Comparison of ENCODE assay signal across 17 cellular contexts in the genomic region with DNA sequence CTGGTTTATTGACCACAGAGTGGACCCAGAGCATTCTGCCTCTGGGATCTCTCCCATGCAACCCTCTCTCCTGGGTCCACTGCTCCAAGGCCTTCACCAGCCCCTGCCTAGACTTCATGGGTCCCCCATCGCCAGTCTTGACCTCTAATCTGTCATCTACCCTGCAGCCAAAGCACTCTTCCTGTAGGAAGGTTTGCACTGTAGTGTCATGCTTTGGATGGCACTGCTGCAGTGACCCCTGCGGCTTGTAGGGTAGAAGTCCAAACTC.
"Had no signal": no experiment of that assay in that cellular context is flagged by ENCODE, and none has a peak within 500 bp of the region (broad histone marks: within the 10 kb centered on the region; RNA-seq: fewer than 3 reads in every experiment).

No MANE protein-coding gene starts in this region.

- FAIRE-seq: astrocyte had no signal

- H3K27ac ChIP-seq: colonic mucosa, epithelial cell of prostate, SJCRH30, suprapubic skin had no signal

- H3K27ac Mint-ChIP-seq: activated CD4-positive, alpha-beta T cell treated with anti-CD3 and anti-CD28 coated beads, Interleukin-2, amount 10 ng/mL, durations not matched to agents 24 days and 14 days; activated naive CD8-positive, alpha-beta T cell treated with anti-CD3 and anti-CD28 coated beads, Interleukin-2, amount 50 U/mL, for 24 hours; activated T-cell treated with anti-CD3 and anti-CD28 coated beads, Interleukin-2, amount 50 U/mL, for 72 hours; type B pancreatic cell had no signal

- H3K4me1 ChIP-seq: colonic mucosa had no signal

- DNase-seq: activated CD4-positive, alpha-beta T cell treated with anti-CD3 and anti-CD28 coated beads, Interleukin-2, amount 10 ng/mL, durations not matched to agents 24 days and 14 days; activated naive CD8-positive, alpha-beta T cell treated with anti-CD3 and anti-CD28 coated beads, Interleukin-2, amount 50 U/mL, for 24 hours; activated T-cell treated with anti-CD3 and anti-CD28 coated beads, Interleukin-2, amount 50 U/mL, for 72 hours; effector CD8-positive, alpha-beta T cell; hippocampal formation; kidney glomerular epithelial cell; right cardiac atrium; stimulated activated naive CD4-positive, alpha-beta T cell treated with Interleukin-2 at 50 U/mL for 16 hours; SW 1271; T-helper 9 cell had no signal

- H3K27me3 ChIP-seq: colonic mucosa, SJCRH30, suprapubic skin had no signal

- H3K4me2 ChIP-seq: smooth muscle cell had no signal

- ATAC-seq: activated naive CD8-positive, alpha-beta T cell treated with anti-CD3 and anti-CD28 coated beads, Interleukin-2, amount 50 U/mL, for 24 hours; activated T-cell treated with anti-CD3 and anti-CD28 coated beads, Interleukin-2, amount 50 U/mL, for 72 hours had no signal

- H3K9me3 ChIP-seq: colonic mucosa, SJCRH30, suprapubic skin had no signal

- H3K4me3 Mint-ChIP-seq: activated CD4-positive, alpha-beta T cell treated with anti-CD3 and anti-CD28 coated beads, Interleukin-2, amount 10 ng/mL, durations not matched to agents 24 days and 14 days; activated naive CD8-positive, alpha-beta T cell treated with anti-CD3 and anti-CD28 coated beads, Interleukin-2, amount 50 U/mL, for 24 hours; activated T-cell treated with anti-CD3 and anti-CD28 coated beads, Interleukin-2, amount 50 U/mL, for 72 hours; type B pancreatic cell had no signal

- H3K4me3 ChIP-seq: colonic mucosa, smooth muscle cell, suprapubic skin had no signal

- H3K9me3 Mint-ChIP-seq: activated CD4-positive, alpha-beta T cell treated with anti-CD3 and anti-CD28 coated beads, Interleukin-2, amount 10 ng/mL, durations not matched to agents 24 days and 14 days; activated naive CD8-positive, alpha-beta T cell treated with anti-CD3 and anti-CD28 coated beads, Interleukin-2, amount 50 U/mL, for 24 hours; activated T-cell treated with anti-CD3 and anti-CD28 coated beads, Interleukin-2, amount 50 U/mL, for 72 hours; type B pancreatic cell had no signal

- H3K36me3 ChIP-seq: SJCRH30, suprapubic skin had no signal

- H3K36me3 Mint-ChIP-seq: type B pancreatic cell had no signal
